Comparison of ENCODE assay signal across 25 cellular contexts in the genomic region with DNA sequence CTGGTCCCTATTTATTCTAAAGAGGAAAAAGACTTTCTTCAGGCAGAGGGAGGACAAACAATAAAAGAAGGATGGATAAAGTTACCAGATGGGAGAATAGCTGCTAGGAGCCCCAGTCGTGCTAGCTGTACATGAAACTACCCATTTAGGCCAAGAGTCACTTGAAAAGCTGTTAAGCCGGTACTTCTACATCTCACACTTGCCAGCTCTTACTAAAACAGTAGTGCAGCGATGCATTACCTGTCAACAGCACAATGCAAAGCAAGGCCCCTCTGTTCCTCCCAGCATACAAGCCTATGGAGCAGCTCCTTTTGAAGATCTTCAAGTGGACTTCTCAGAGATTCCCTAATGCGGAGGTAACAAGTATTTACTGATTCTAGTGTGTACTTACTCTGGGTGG.
DNase-seq lines count a peak whose midpoint lies in the region; TF ChIP-seq lines count a peak whose summit lies in the region.
"Had no signal": no experiment of that assay in that cellular context is flagged by ENCODE, and none has a peak within 500 bp of the region (broad histone marks: within the 10 kb centered on the region; RNA-seq: fewer than 3 reads in every experiment).

No MANE protein-coding gene starts in this region.

- CTCF ChIA-PET in CD8-positive, alpha-beta memory T cell (lab: Charles Lee): no interaction called here

- peaks cover 12% of the 10 kb centered on the region for H3K79me1 ChIP-seq in trophoblast cell (ENCODE audit: low read length)

- H3K79me2 ChIP-seq in trophoblast cell (ENCODE audit: control insufficient read depth, insufficient read depth, low read length, poor library complexity) (no peaks in the 10 kb centered on the region), MM.1S (ENCODE audit: low read length) (no peaks in the 10 kb centered on the region)

- H3K27me3 ChIP-seq in trophoblast cell (ENCODE audit: insufficient read depth, low read length) (no peaks in the 10 kb centered on the region), MM.1S (replicated peaks; ENCODE audit: insufficient read depth, low read length) (no peaks in the 10 kb centered on the region)
- H3K27me3 ChIP-seq in CD8-positive, alpha-beta memory T cell (ENCODE audit: insufficient read depth, low read length, poor library complexity, severe bottlenecking): no peaks in the 10 kb centered on the region
- H3K27me3 ChIP-seq: breast epithelium, ovary, right lobe of liver, suprapubic skin had no signal

- peaks cover 3% of the 10 kb centered on the region for H3K9me3 ChIP-seq in trophoblast cell (ENCODE audit: insufficient read depth, low read depth, low read length)
- H3K9me3 ChIP-seq in CD8-positive, alpha-beta memory T cell (ENCODE audit: low read length): no peaks in the 10 kb centered on the region
- H3K9me3 ChIP-seq in MM.1S (replicated peaks; ENCODE audit: insufficient read depth, low read length): no peaks in the 10 kb centered on the region
- H3K9me3 ChIP-seq: right lobe of liver, suprapubic skin had no signal

- no peak for TF ChIP-seq CTCF in MM.1S (IDR thresholded peaks at IDR 0.05; ENCODE audit: low read length)

- no peak overlapping the region for H4K91ac ChIP-seq in trophoblast cell (ENCODE audit: low read depth, low read length)

- no peak overlapping the region for H3K4ac ChIP-seq in trophoblast cell (ENCODE audit: low read depth, low read length)

- H3K9me3 Mint-ChIP-seq in CD8-positive, alpha-beta memory T cell: peaks cover 0 to 16% (median 5%) of the 10 kb centered on the region in 5 donors
- H3K9me3 Mint-ChIP-seq: activated naive CD8-positive, alpha-beta T cell treated with anti-CD3 and anti-CD28 coated beads, Interleukin-2, amount 50 U/mL, for 24 hours had no signal

- no peak overlapping the region for H2AFZ ChIP-seq in trophoblast cell (ENCODE audit: insufficient read depth, low read length, poor library complexity)
- no peak overlapping the region for H2AFZ ChIP-seq in MM.1S (ENCODE audit: low read length)

- H4K8ac ChIP-seq in trophoblast cell (ENCODE audit: low read depth, low read length): peak overlapping the region; percentile 65

- no peak overlapping the region for H3K4me3 Mint-ChIP-seq in CD8-positive, alpha-beta memory T cell
- H3K4me3 Mint-ChIP-seq: activated naive CD8-positive, alpha-beta T cell treated with anti-CD3 and anti-CD28 coated beads, Interleukin-2, amount 50 U/mL, for 24 hours; CD4-positive, CD25-positive, alpha-beta regulatory T cell; naive thymus-derived CD4-positive, alpha-beta T cell had no signal

- H3K14ac ChIP-seq in trophoblast cell (ENCODE audit: low read length): no peak overlapping the region

- H2BK12ac ChIP-seq in trophoblast cell (ENCODE audit: low read length): peak overlapping the region; percentile 78

- H2BK120ac ChIP-seq in trophoblast cell (ENCODE audit: insufficient read depth, low read length, poor library complexity): peak overlapping the region; percentile 73

- no CpG with 5 or more reads among the region's 4 CpGs for WGBS in trophoblast cell (ENCODE audit: extremely low coverage, insufficient coverage, insufficient read length)

- H3K9ac ChIP-seq in trophoblast cell (ENCODE audit: low read length): no peak overlapping the region
- H3K9ac ChIP-seq in MM.1S (ENCODE audit: low read length): no peak overlapping the region

- peaks cover 5 to 8% of the 10 kb centered on the region in 2 experiments for H3K4me1 ChIP-seq in trophoblast cell (ENCODE audit: control insufficient read depth in 1 of 2, insufficient read depth in 2 of 2, low read length in 2 of 2)
- no peaks in the 10 kb centered on the region for H3K4me1 ChIP-seq in CD8-positive, alpha-beta memory T cell (ENCODE audit: insufficient read depth, low read length)
- H3K4me1 ChIP-seq in MM.1S (ENCODE audit: low read length): no peaks in the 10 kb centered on the region
- H3K4me1 ChIP-seq: breast epithelium, right lobe of liver, suprapubic skin had no signal

- H3K23ac ChIP-seq in trophoblast cell (ENCODE audit: low read length): no peak overlapping the region

- H3K18ac ChIP-seq in trophoblast cell (ENCODE audit: low read length): no peak overlapping the region

- H3K4me3 ChIP-seq in trophoblast cell (ENCODE audit: low read depth, low read length) (no peak overlapping the region), MM.1S (ENCODE audit: low read length) (no peak overlapping the region)
- no peak overlapping the region for H3K4me3 ChIP-seq in CD8-positive, alpha-beta memory T cell (ENCODE audit: low read length)
- H3K4me3 ChIP-seq: breast epithelium, ovary, right lobe of liver, suprapubic skin had no signal

- no peak overlapping the region for H2AK5ac ChIP-seq in trophoblast cell (ENCODE audit: low read length)

- H2BK5ac ChIP-seq in trophoblast cell (ENCODE audit: low read depth, low read length, poor library complexity): no peak overlapping the region

- H3K27ac Mint-ChIP-seq in CD8-positive, alpha-beta memory T cell: no peak overlapping the region
- H3K27ac Mint-ChIP-seq: activated naive CD8-positive, alpha-beta T cell treated with anti-CD3 and anti-CD28 coated beads, Interleukin-2, amount 50 U/mL, for 24 hours; CD4-positive, CD25-positive, alpha-beta regulatory T cell; naive thymus-derived CD4-positive, alpha-beta T cell had no signal

- no peaks in the 10 kb centered on the region for H3K4me1 Mint-ChIP-seq in CD8-positive, alpha-beta memory T cell
- H3K4me1 Mint-ChIP-seq: activated naive CD8-positive, alpha-beta T cell treated with anti-CD3 and anti-CD28 coated beads, Interleukin-2, amount 50 U/mL, for 24 hours; CD4-positive, CD25-positive, alpha-beta regulatory T cell; naive thymus-derived CD4-positive, alpha-beta T cell had no signal

- POLR2A ChIA-PET in CD8-positive, alpha-beta memory T cell (lab: Charles Lee): no interaction called here

- H4K20me1 ChIP-seq in MM.1S (ENCODE audit: insufficient read depth, low read length): no peaks in the 10 kb centered on the region

- H3K4me2 ChIP-seq in trophoblast cell (ENCODE audit: low read length): no peak overlapping the region
- no peak overlapping the region for H3K4me2 ChIP-seq in MM.1S (ENCODE audit: low read depth, low read length)

- peak; percentile 19 for DNase-seq in HT-29 (ENCODE audit: low spot score)
- peak; percentile 92 for DNase-seq in NCI-H2029 treated with DMSO at 0.1 percent for 48 hours (lab: John Stamatoyannopoulos, UW)
- DNase-seq in NCI-H774 (lab: John Stamatoyannopoulos, UW): peak; percentile 41
- DNase-seq in trophoblast cell: peak; percentile 19 to 59
- no peak for DNase-seq in effector CD8-positive, alpha-beta T cell (lab: John Stamatoyannopoulos, UW)
- no peak for DNase-seq in CD8-positive, alpha-beta memory T cell
- DNase-seq in MM.1S: no peak
- DNase-seq: activated CD4-positive, alpha-beta T cell treated with anti-CD3 and anti-CD28 coated beads for 4 hours; activated CD8-positive, alpha-beta memory T cell treated with anti-CD3 and anti-CD28 coated beads, Interleukin-2, amount 50 U/mL, for 4 hours; activated naive CD8-positive, alpha-beta T cell treated with anti-CD3 and anti-CD28 coated beads, Interleukin-2, amount 50 U/mL, for 24 hours; CD4-positive, CD25-positive, alpha-beta regulatory T cell; cortex of kidney; foreskin fibroblast; hippocampal formation; Kasumi-1; mesenchymal stem cell; naive thymus-derived CD4-positive, alpha-beta T cell; NCI-H2081 treated with DMSO at 0.1 percent for 48 hours; ovary; right lobe of liver; stimulated activated CD4-positive, alpha-beta T cell treated with anti-CD3 and anti-CD28 coated beads, Interleukin-15, amount 100 ng/mL, for 24 hours; SW 1271 had no signal

- H3K36me3 Mint-ChIP-seq in CD8-positive, alpha-beta memory T cell: no peaks in the 10 kb centered on the region
- H3K36me3 Mint-ChIP-seq: CD4-positive, CD25-positive, alpha-beta regulatory T cell; naive thymus-derived CD4-positive, alpha-beta T cell had no signal

- no peaks in the 10 kb centered on the region for H3K9me2 ChIP-seq in MM.1S (replicated peaks; ENCODE audit: insufficient read depth, low read length)

- H3K27ac ChIP-seq in trophoblast cell (ENCODE audit: low read depth, low read length) (peak overlapping the region; percentile 63), MM.1S (ENCODE audit: low read length) (no peak overlapping the region)
- H3K27ac ChIP-seq in CD8-positive, alpha-beta memory T cell (ENCODE audit: low read depth, low read length): no peak overlapping the region
- H3K27ac ChIP-seq: breast epithelium, epithelial cell of prostate, ovary, right lobe of liver, suprapubic skin had no signal

- H4K12ac ChIP-seq in trophoblast cell (ENCODE audit: low read depth, low read length): no peak overlapping the region

- no peaks in the 10 kb centered on the region for H3K27me3 Mint-ChIP-seq in CD8-positive, alpha-beta memory T cell
- H3K27me3 Mint-ChIP-seq: activated naive CD8-positive, alpha-beta T cell treated with anti-CD3 and anti-CD28 coated beads, Interleukin-2, amount 50 U/mL, for 24 hours; CD4-positive, CD25-positive, alpha-beta regulatory T cell; naive thymus-derived CD4-positive, alpha-beta T cell had no signal

- no peaks in the 10 kb centered on the region for H3K36me3 ChIP-seq in trophoblast cell (ENCODE audit: control insufficient read depth in 1 of 2, insufficient read depth in 2 of 2, low read length in 2 of 2)
- no peaks in the 10 kb centered on the region for H3K36me3 ChIP-seq in CD8-positive, alpha-beta memory T cell (ENCODE audit: insufficient read depth, low read length)
- H3K36me3 ChIP-seq in MM.1S (replicated peaks; ENCODE audit: insufficient read depth, low read length): no peaks in the 10 kb centered on the region
- H3K36me3 ChIP-seq: breast epithelium, ovary, right lobe of liver, suprapubic skin had no signal

- H3F3A ChIP-seq in MM.1S (ENCODE audit: insufficient read depth, low read length): no peaks in the 10 kb centered on the region

Comparison
In these comparisons a context has a peak if more than half of its experiments do, and no peak if none do; other contexts are left out.
1. DNase-seq: peak in HT-29 (single experiment), NCI-H2029 treated with DMSO at 0.1 percent for 48 hours (single experiment), NCI-H774 (single experiment) and trophoblast cell (2 of 2); none in effector CD8-positive, alpha-beta T cell (single experiment), CD8-positive, alpha-beta memory T cell (0 of 5) and MM.1S (single experiment).